9 cellular contexts compared by ENCODE assay signal in the genomic region with DNA sequence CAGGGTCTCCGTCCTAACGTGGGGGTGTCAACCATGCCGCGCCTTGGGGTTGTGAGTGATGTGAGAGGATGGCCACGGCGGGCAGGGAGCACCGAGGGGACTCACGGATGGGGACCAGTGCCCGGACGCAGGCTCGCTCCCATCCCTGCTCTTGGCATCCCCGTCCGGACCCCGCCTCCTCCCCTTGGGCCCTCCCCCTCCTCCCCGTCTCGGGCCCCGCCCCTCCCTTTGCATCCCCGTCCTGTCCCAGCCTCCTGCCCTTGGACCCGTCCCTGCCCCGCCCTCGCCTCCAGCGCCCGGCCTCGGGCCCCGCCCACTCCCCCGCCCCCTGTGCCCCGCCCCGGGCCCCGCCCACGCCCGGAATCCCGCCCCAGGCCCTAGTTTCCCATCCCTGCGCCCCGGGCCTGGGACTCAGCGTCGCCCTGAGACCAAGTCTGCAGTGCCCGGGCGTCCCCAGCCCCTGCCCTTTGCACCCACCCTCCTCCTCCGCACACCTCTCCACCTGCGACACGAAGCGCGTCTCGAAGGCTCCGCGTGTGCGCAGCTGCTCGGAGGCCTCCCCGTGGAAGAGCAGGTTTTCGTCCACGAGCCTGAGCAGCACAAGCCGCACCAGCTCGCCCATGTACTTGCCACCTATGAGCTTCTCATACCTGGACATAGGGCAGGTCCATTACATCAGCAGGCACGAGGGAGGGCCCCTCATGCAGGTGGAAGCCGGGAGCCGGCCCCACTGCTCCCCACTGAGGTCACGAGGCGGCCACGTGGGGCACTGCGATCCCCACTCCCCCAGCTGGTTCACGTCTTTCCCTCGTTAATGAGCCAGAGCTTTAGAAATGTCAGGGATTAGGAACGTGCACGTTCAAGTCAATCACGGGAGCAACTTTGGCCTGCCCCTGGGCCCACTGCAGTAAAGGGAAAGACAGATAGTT. TPM values are rescaled to one million over a fixed set of nuclear protein-coding genes. Genes with fewer than 3 reads are reported as not detected.
DNase-seq lines count a peak whose midpoint lies in the region; ATAC-seq and TF ChIP-seq lines count a peak whose summit lies in the region.
"Had no signal": no experiment of that assay in that cellular context is flagged by ENCODE, and none has a peak within 500 bp of the region (broad histone marks: within the 10 kb centered on the region; RNA-seq: fewer than 3 reads in every experiment).

No MANE protein-coding gene starts in this region.

- peak overlapping the region; percentile 50; the same call in 1 of the 2 replicates for H3K9ac ChIP-seq in ES-I3 (ENCODE audit: low read depth, low read length)

- H3K36me3 ChIP-seq in ES-I3 (ENCODE audit: insufficient read depth, low read length) (no peaks in the 10 kb centered on the region), psoas muscle (ENCODE audit: insufficient read depth in 1 of 2, low read depth in 1 of 2) (no peaks in the 10 kb centered on the region), urinary bladder (ENCODE audit: insufficient read depth) (no peaks in the 10 kb centered on the region)

- no peak for TF ChIP-seq CTCF in psoas muscle (IDR thresholded peaks at IDR 0.05)

- 22 to 36% (median 27%) methylated on average over 45 to 65 of the region's 65 CpGs for WGBS in psoas muscle, 3 donors
- WGBS in urinary bladder: 14% methylated on average over 64 of the region's 65 CpGs

- H3K27ac ChIP-seq in psoas muscle: no peak overlapping the region
- no peak overlapping the region for H3K27ac ChIP-seq in urinary bladder (ENCODE audit: low read depth)

- intact Hi-C loops in left cardiac atrium (cut with DNase I) (loop anchor here in 1 of 2 donors (10.0 kb wide), 1 partner anchor 49 kb away; no protein-coding TSS in a partner anchor), psoas muscle (cut with DNase I) (no loop called here)

- peak; percentile 45 for DNase-seq in amniotic epithelial cell (ENCODE audit: low read depth)
- DNase-seq in left cardiac atrium: peak; percentile 90
- DNase-seq in psoas muscle: peak; percentile 82 to 84
- DNase-seq in NCI-H1436 (lab: John Stamatoyannopoulos, UW): no peak

- peak; percentile 86 for ATAC-seq in SK-N-SH treated with all-trans-retinoic acid at 6 μM for 48 hours
- peak; percentile 84 to 92 for ATAC-seq in left cardiac atrium
- ATAC-seq in psoas muscle: peak; percentile 59 to 81 (median 72)
- ATAC-seq in HG03045 (IDR thresholded peaks at IDR 0.05; ENCODE audit: unreplicated experiment): no peak

- H3K27me3 ChIP-seq in psoas muscle (ENCODE audit: insufficient read depth in 3 of 3, low read length in 2 of 3): peaks cover 0 to 19% (median 4%) of the 10 kb centered on the region in 3 donors

- H3K4me3 ChIP-seq in psoas muscle (peak overlapping the region; percentile 63), urinary bladder (ENCODE audit: low read depth, low read length) (peak overlapping the region; percentile 42)

- H3K9me3 ChIP-seq in ES-I3 (ENCODE audit: control insufficient read depth, insufficient read depth, low read length): no peaks in the 10 kb centered on the region
- H3K9me3 ChIP-seq in psoas muscle: no peaks in the 10 kb centered on the region

- H3K4me1 ChIP-seq in ES-I3 (ENCODE audit: insufficient read depth, low read length) (peaks cover 19% of the 10 kb centered on the region), psoas muscle (no peaks in the 10 kb centered on the region), urinary bladder (ENCODE audit: insufficient read depth) (no peaks in the 10 kb centered on the region)

TF ChIP-seq in SK-N-SH treated with all-trans-retinoic acid at 6 μM for 48 hours, 23 proteins besides CTCF, POLR2A, EP300 and RAD21:
- no peak for TF ChIP-seq RARB (CRISPR knock-in tag; IDR thresholded peaks at IDR 0.05)
- TF ChIP-seq TOX (CRISPR knock-in tag; IDR thresholded peaks at IDR 0.05; ENCODE audit: borderline replicate concordance): no peak
- TF ChIP-seq PPARA (CRISPR knock-in tag; IDR thresholded peaks at IDR 0.05; ENCODE audit: borderline replicate concordance): no peak
- no peak for TF ChIP-seq CSRNP3 (CRISPR knock-in tag; IDR thresholded peaks at IDR 0.05)
TF ChIP-seq in SK-N-SH treated with all-trans-retinoic acid at 6 μM for 48 hours: peak in this region for 0.

RNA-seq across cellular contexts. Expression of gene MYL7, which starts 5.1 kb away (rescaled TPM):
- over 10,000 TPM; 20,486 to 20,690 TPM for total RNA-seq in left cardiac atrium
- total RNA-seq in psoas muscle: 1 to 10 TPM in 2 of 4 donors, not detected in 2; 1.7 TPM
- under 1 TPM in 2 of 3 donors, not detected in 1; 0.15 to 0.23 TPM for polyA plus RNA-seq in psoas muscle
- 2.7 TPM for total RNA-seq in urinary bladder
- 1.9 TPM for polyA plus RNA-seq in urinary bladder
- total RNA-seq: HT1080 had no signal

RNA-seq across cellular contexts. Expression of gene POLD2, which starts 22.9 kb away (rescaled TPM):
- total RNA-seq in left cardiac atrium (10 to 100 TPM; 95.8 to 98.9 TPM), psoas muscle (100 to 1,000 TPM in 3 of 4 donors, 10 to 100 TPM in 1; 79.2 to 127 (median 119) TPM), urinary bladder (37.5 TPM)
- polyA plus RNA-seq in psoas muscle (10 to 100 TPM; 57.3 to 87.1 (median 81.3) TPM), urinary bladder (73.5 TPM)

RNA-seq across cellular contexts. Expression of gene AEBP1, which starts 42.1 kb away (rescaled TPM):
- total RNA-seq in left cardiac atrium: 100 to 1,000 TPM in 1 of 2 donors, 10 to 100 TPM in 1; 65.0 to 117 TPM
- total RNA-seq in psoas muscle: 10 to 100 TPM in 3 of 4 donors, 1 to 10 TPM in 1; 6.9 to 22.0 (median 14.6) TPM
- polyA plus RNA-seq in psoas muscle: 1 to 10 TPM; 2.8 to 7.8 (median 5.9) TPM
- total RNA-seq in urinary bladder: 57.2 TPM
- 247 TPM for polyA plus RNA-seq in urinary bladder
- total RNA-seq: HT1080 had no signal

RNA-seq across cellular contexts. Expression of gene GCK, which starts 43.0 kb away (rescaled TPM):
- total RNA-seq in left cardiac atrium: 1 to 10 TPM; 3.1 to 5.6 TPM
- total RNA-seq in psoas muscle: not detected
- under 1 TPM; 0.07 to 0.11 (median 0.08) TPM for polyA plus RNA-seq in psoas muscle
- 1.4 TPM for total RNA-seq in urinary bladder
- 2.1 TPM for polyA plus RNA-seq in urinary bladder
- total RNA-seq: HT1080 had no signal

RNA-seq across cellular contexts. Expression of gene YKT6, which starts 54.5 kb away (rescaled TPM):
- 10 to 100 TPM; 51.5 to 62.1 TPM for total RNA-seq in left cardiac atrium
- total RNA-seq in psoas muscle: 10 to 100 TPM; 49.7 to 69.4 (median 63.7) TPM
- polyA plus RNA-seq in psoas muscle: 100 to 1,000 TPM in 2 of 3 donors, 10 to 100 TPM in 1; 47.7 to 153 (median 148) TPM
- 25.3 TPM for total RNA-seq in urinary bladder
- polyA plus RNA-seq in urinary bladder: 58.0 TPM

Comparison
In these comparisons a context has a peak if more than half of its experiments do, and no peak if none do; other contexts are left out.
1. RNA of gene MYL7, which starts 5.1 kb away (total RNA-seq): 20,486 to 20,690 TPM in left cardiac atrium; 2.7 TPM in urinary bladder (single experiment) and 1.7 TPM in psoas muscle; every median in the first group is over 1,000 times any median in the second.